Comparison of ENCODE assay signal across 8 cellular contexts in the genomic region with DNA sequence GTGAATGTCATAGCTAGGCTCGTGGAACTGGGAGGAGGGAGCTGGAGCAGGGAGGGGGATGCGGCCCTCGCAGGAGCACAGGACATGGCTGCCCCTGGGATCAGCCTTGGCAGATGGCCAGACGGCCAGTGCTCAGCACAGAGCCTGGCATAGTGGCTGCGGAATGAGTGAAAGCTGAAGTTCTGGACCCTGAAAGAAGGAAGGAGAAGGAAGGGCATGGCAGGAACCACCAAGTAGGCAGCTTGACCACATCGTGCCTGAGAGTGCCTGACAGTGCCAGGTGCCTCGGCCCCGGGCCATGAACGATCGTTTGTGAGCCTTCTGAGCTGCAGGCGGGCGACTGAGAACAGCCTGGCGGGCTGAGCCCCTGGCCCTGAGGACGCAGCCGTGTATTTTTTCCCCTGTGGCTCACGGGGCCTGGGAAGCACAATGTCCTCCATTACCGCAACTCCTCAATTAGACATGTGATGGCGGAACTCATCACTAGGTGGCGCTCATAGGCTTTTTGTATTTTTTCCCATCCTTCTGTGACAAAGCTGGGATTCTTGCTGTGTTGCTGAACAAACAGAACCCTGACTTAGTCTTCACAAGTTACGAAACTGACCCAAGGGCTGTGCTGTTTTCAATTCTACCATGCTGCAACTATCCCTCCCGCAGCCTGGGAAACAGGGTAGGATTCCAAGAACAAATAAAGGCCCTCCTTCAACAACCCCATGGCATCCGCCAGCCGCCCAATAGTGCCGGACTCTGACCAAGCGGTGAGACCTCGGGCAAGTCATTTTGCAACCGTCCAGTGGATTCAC. TPM values are rescaled to one million over a fixed set of nuclear protein-coding genes. Genes with fewer than 3 reads are reported as not detected.
DNase-seq lines count a peak whose midpoint lies in the region; ATAC-seq and TF ChIP-seq lines count a peak whose summit lies in the region.

No MANE protein-coding gene starts in this region.

- peak; percentile 62 for DNase-seq in GM12865 (ENCODE audit: low read depth)
- DNase-seq in LoVo (ENCODE audit: low spot score): peak; percentile 71
- DNase-seq in RPMI7951 (ENCODE audit: low read depth): peak; percentile 75
- DNase-seq in activated naive CD4-positive, alpha-beta T cell treated with anti-CD3 and anti-CD28 coated beads, Interleukin-2, amount 50 U/mL, for 72 hours (ENCODE audit: low spot score in 2 of 2): peak in 1 of 2 donors; percentile 65
- DNase-seq in head of caudate nucleus: peak; percentile 39 to 94 (median 80)
- DNase-seq in ovary: peak; percentile 29 to 72 (median 59)
- peak; percentile 68 to 74 for DNase-seq in upper lobe of left lung

- peak; percentile 56 to 63 for ATAC-seq in activated naive CD4-positive, alpha-beta T cell treated with anti-CD3 and anti-CD28 coated beads, Interleukin-2, amount 50 U/mL, for 72 hours
- ATAC-seq in upper lobe of left lung (ENCODE audit: low FRiP score in 2 of 2): peak; percentile 88 to 94
- ATAC-seq in HG03045 (IDR thresholded peaks at IDR 0.05; ENCODE audit: unreplicated experiment): no peak

- intact Hi-C loops in head of caudate nucleus (cut with DNase I): no loop called here
- intact Hi-C loops in ovary (cut with DNase I): loop anchor here in 1 of 4 donors (5.0 kb wide), 1 partner anchor 47 kb away; the partner anchor contains the start of gene BSND

- H3K27me3 ChIP-seq in ovary (no peaks in the 10 kb centered on the region), upper lobe of left lung (no peaks in the 10 kb centered on the region)

- H3K4me1 ChIP-seq in ovary (ENCODE audit: insufficient read depth) (peaks cover 3% of the 10 kb centered on the region), upper lobe of left lung (peaks cover 3 to 12% (median 9%) of the 10 kb centered on the region in 4 donors)

- TF ChIP-seq CTCF in GM12865 (IDR thresholded peaks at IDR 0.05; ENCODE audit: insufficient read depth, low read depth, low read length, missing control alignments) (peak; percentile 64), ovary (IDR thresholded peaks at IDR 0.05) (peak in 2 of 3 donors; percentile 42 to 47), upper lobe of left lung (IDR thresholded peaks at IDR 0.05) (peak; percentile 60 to 89 (median 83))

- H3K9me3 ChIP-seq in ovary (no peaks in the 10 kb centered on the region), upper lobe of left lung (no peaks in the 10 kb centered on the region)

- H3K9me3 Mint-ChIP-seq in activated naive CD4-positive, alpha-beta T cell treated with anti-CD3 and anti-CD28 coated beads, Interleukin-2, amount 50 U/mL, for 72 hours: no peaks in the 10 kb centered on the region

- H3K36me3 ChIP-seq in ovary (no peaks in the 10 kb centered on the region), upper lobe of left lung (no peaks in the 10 kb centered on the region)

- H3K27ac Mint-ChIP-seq in activated naive CD4-positive, alpha-beta T cell treated with anti-CD3 and anti-CD28 coated beads, Interleukin-2, amount 50 U/mL, for 72 hours: no peak overlapping the region

- TF ChIP-seq EP300 in ovary (IDR thresholded peaks at IDR 0.05): no peak
- no peak for TF ChIP-seq EP300 in upper lobe of left lung (IDR thresholded peaks at IDR 0.05)

- no peak for TF ChIP-seq POLR2A in ovary (IDR thresholded peaks at IDR 0.05)
- no peak for TF ChIP-seq POLR2A in upper lobe of left lung (IDR thresholded peaks at IDR 0.05)

- H3K27ac ChIP-seq in ovary (no peak overlapping the region), upper lobe of left lung (peak overlapping the region in 2 of 4 donors; percentile 35 to 52)

- 27 to 31% (median 30%) methylated on average over 27 of the region's 27 CpGs for WGBS in ovary, 3 donors
- 33 to 45% methylated on average over 19 to 27 of the region's 27 CpGs for WGBS in upper lobe of left lung, 2 donors

- H3K36me3 Mint-ChIP-seq in activated naive CD4-positive, alpha-beta T cell treated with anti-CD3 and anti-CD28 coated beads, Interleukin-2, amount 50 U/mL, for 72 hours: no peaks in the 10 kb centered on the region

- H3K4me3 ChIP-seq in GM12865 (ENCODE audit: low read depth, low read length) (no peak overlapping the region), ovary (no peak overlapping the region), upper lobe of left lung (peak overlapping the region in 1 of 4 donors; percentile 17)

RNA-seq across cellular contexts. Expression of gene TMEM61, which starts 29.9 kb away (rescaled TPM):
- total RNA-seq in RPMI7951 (2014; rRNA removed; shearing (Covaris generic)): not detected in 2 replicates
- under 1 TPM in 1 of 2 donors, not detected in 1; 0.23 TPM for total RNA-seq in activated naive CD4-positive, alpha-beta T cell treated with anti-CD3 and anti-CD28 coated beads, Interleukin-2, amount 50 U/mL, for 72 hours
- total RNA-seq in ovary (1 to 10 TPM in 2 of 7 donors, under 1 TPM in 3, not detected in 2; 0.22 to 2.9 (median 0.60) TPM), upper lobe of left lung (1 to 10 TPM in 5 of 6 donors, not detected in 1; 2.3 to 8.1 (median 2.9) TPM)
- under 1 TPM in 1 of 2 donors, not detected in 1; 0.63 TPM for polyA plus RNA-seq in ovary

RNA-seq across cellular contexts. Expression of gene BSND, which starts 48.2 kb away (rescaled TPM):
- not detected in 2 replicates for total RNA-seq in RPMI7951 (2014; rRNA removed; shearing (Covaris generic))
- total RNA-seq in activated naive CD4-positive, alpha-beta T cell treated with anti-CD3 and anti-CD28 coated beads, Interleukin-2, amount 50 U/mL, for 72 hours: under 1 TPM in 1 of 2 donors, not detected in 1; 0.12 TPM
- under 1 TPM in 2 of 7 donors, not detected in 5; 0.10 to 0.46 TPM for total RNA-seq in ovary
- polyA plus RNA-seq in ovary: under 1 TPM in 1 of 2 donors, not detected in 1; 0.10 TPM
- total RNA-seq in upper lobe of left lung: under 1 TPM in 2 of 6 donors, not detected in 4; under 0.01 to 0.10 TPM
